In the genomic region with DNA sequence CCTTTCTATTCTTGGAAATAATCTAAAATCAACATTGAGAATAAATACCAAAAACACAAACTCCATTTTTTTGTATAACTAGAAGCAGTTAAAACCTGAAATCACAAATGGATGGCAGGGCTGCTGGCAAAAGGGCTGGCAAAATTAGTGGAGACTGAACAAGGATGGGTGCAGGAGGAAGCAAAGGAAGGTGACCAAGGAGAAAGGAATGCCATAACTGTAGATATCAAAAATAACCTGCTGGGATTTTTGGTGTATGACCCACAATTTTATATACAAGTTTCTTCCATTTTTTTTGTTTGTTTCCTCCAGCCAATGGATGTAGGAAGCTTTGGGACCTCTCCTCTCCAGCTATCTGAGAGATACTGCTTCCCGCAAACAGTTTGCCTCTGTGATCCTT, we compare ENCODE assay signal across 17 cellular contexts.
"Had no signal": no experiment of that assay in that cellular context is flagged by ENCODE, and none has a peak within 500 bp of the region (broad histone marks: within the 10 kb centered on the region; RNA-seq: fewer than 3 reads in every experiment).

No MANE protein-coding gene starts in this region.

- H3K4me1 ChIP-seq: left ventricle myocardium inferior had no signal

- H3K9me3 ChIP-seq: thyroid gland had no signal

- H3K27ac ChIP-seq: brain microvascular endothelial cell, dorsolateral prefrontal cortex, hepatocyte, left ventricle myocardium inferior, thyroid gland had no signal

- H3K4me3 ChIP-seq: dorsolateral prefrontal cortex, hepatocyte, left ventricle myocardium inferior, thyroid gland had no signal

- H3K27me3 ChIP-seq: brain microvascular endothelial cell, dorsolateral prefrontal cortex, hepatocyte, thyroid gland had no signal

- H3K4me2 ChIP-seq: hepatocyte had no signal

- ATAC-seq: stimulated activated memory B cell treated with anti-CD40 and anti-IgM and Interleukin-4, amounts not matched to agents 10 μg/mL and 1 μg/mL and 100 μg/mL, for 72 hours had no signal

- H2AFZ ChIP-seq: hepatocyte had no signal

- H3K79me2 ChIP-seq: hepatocyte had no signal

- DNase-seq: activated CD4-positive, alpha-beta T cell treated with anti-CD3 and anti-CD28 coated beads, Interleukin-2, amount 50 U/mL, for 1 hour; activated CD4-positive, CD25-positive, alpha-beta regulatory T cell; activated CD8-positive, alpha-beta memory T cell treated with anti-CD3 and anti-CD28 coated beads for 24 hours; activated gamma-delta T cell treated with Interleukin-2 at 50 U/mL for 16 hours; activated naive CD8-positive, alpha-beta T cell treated with anti-CD3 and anti-CD28 coated beads, Interleukin-2, amount 10 ng/mL, durations not matched to agents 7 days and 5 days; brain microvascular endothelial cell; dorsolateral prefrontal cortex; endodermal cell; islet precursor cell; left ventricle myocardium inferior; mesenchymal stem cell; nucleus accumbens; posterior cingulate gyrus; retina; thyroid gland had no signal
